Comparison of ENCODE assay signal across 10 cellular contexts in genomic region chr12:41264281-41264680, GRCh38.
DNase-seq lines count a peak whose midpoint lies in the region; ATAC-seq, FAIRE-seq and TF ChIP-seq lines count a peak whose summit lies in the region.
"Had no signal": no experiment of that assay in that cellular context is flagged by ENCODE, and none has a peak within 500 bp of the region (broad histone marks: within the 10 kb centered on the region; RNA-seq: fewer than 3 reads in every experiment).

No MANE protein-coding gene starts in this region.

- ATAC-seq in GM23338, result no peak
- no peak for ATAC-seq in natural killer cell treated with Interleukin-12 subunit alpha and Interleukin-12 subunit beta and Interleukin-15 and Interleukin-18, amount 100 ng/mL, for 72 hours

- H3K4me3 Mint-ChIP-seq in GM23338, result no peak overlapping the region
- H3K4me3 Mint-ChIP-seq in natural killer cell treated with Interleukin-12 subunit alpha and Interleukin-12 subunit beta and Interleukin-15 and Interleukin-18, amount 100 ng/mL, for 72 hours, result no peak overlapping the region
- H3K4me3 Mint-ChIP-seq: central memory CD8-positive, alpha-beta T cell had no signal

- peak; percentile 96 for FAIRE-seq in frontal cortex (lab: Jason Lieb, UNC)

- POLR2A ChIA-PET in AG04450 (lab: Yijun Ruan, JAX) (no interaction called here), OCI-LY7 (lab: Charles Lee) (interaction anchor here (0.6 to 0.9 kb wide), 5 partner anchors 12 to 1030 kb away, joined by 3 to 5 read pairs (median 3); no protein-coding TSS in a partner anchor)

- no peaks in the 10 kb centered on the region for H3K9me3 ChIP-seq in AG04450 (ENCODE audit: control insufficient read depth, insufficient read depth, low read length)
- no peaks in the 10 kb centered on the region for H3K9me3 ChIP-seq in OCI-LY7 (ENCODE audit: low read length)

- H3K4me1 ChIP-seq in GM23338 (ENCODE audit: insufficient read depth) (no peaks in the 10 kb centered on the region), OCI-LY7 (ENCODE audit: insufficient read depth, low read length, poor library complexity, severe bottlenecking) (no peaks in the 10 kb centered on the region)

- H2AFZ ChIP-seq in GM23338 (no peak overlapping the region), OCI-LY7 (ENCODE audit: low read length) (no peak overlapping the region)

- H4K20me1 ChIP-seq in GM23338 (replicated peaks; ENCODE audit: insufficient read depth) (no peaks in the 10 kb centered on the region), OCI-LY7 (ENCODE audit: insufficient read depth, low read length) (no peaks in the 10 kb centered on the region)

- no peak overlapping the region for H3K27ac ChIP-seq in AG04450 (ENCODE audit: low read depth, low read length)
- H3K27ac ChIP-seq in GM23338 (ENCODE audit: low read depth), result no peak overlapping the region
- no peak overlapping the region for H3K27ac ChIP-seq in OCI-LY7 (ENCODE audit: low read depth, low read length, poor library complexity, severe bottlenecking)

- H3K4me3 ChIP-seq in AG04450 (ENCODE audit: low read depth, low read length) (no peak overlapping the region), GM23338 (no peak overlapping the region), OCI-LY7 (ENCODE audit: low read depth, low read length, poor library complexity, severe bottlenecking) (no peak overlapping the region)

- no peaks in the 10 kb centered on the region for H3K36me3 ChIP-seq in GM23338 (ENCODE audit: insufficient read depth)
- no peaks in the 10 kb centered on the region for H3K36me3 ChIP-seq in OCI-LY7 (ENCODE audit: insufficient read depth, low read length)

- intact Hi-C loops in OCI-LY7 (cut with micrococcal nuclease; ENCODE audit: unreplicated experiment), result no loop called here

- no peaks in the 10 kb centered on the region for H3K9me3 Mint-ChIP-seq in GM23338
- no peaks in the 10 kb centered on the region for H3K9me3 Mint-ChIP-seq in natural killer cell treated with Interleukin-12 subunit alpha and Interleukin-12 subunit beta and Interleukin-15 and Interleukin-18, amount 100 ng/mL, for 72 hours
- H3K9me3 Mint-ChIP-seq: central memory CD8-positive, alpha-beta T cell had no signal

- H3K79me2 ChIP-seq in GM23338 (replicated peaks; ENCODE audit: insufficient read depth) (no peaks in the 10 kb centered on the region), OCI-LY7 (ENCODE audit: insufficient read depth, low read depth, low read length) (no peaks in the 10 kb centered on the region)

- H3K4me1 Mint-ChIP-seq in GM23338, result no peaks in the 10 kb centered on the region
- H3K4me1 Mint-ChIP-seq in natural killer cell treated with Interleukin-12 subunit alpha and Interleukin-12 subunit beta and Interleukin-15 and Interleukin-18, amount 100 ng/mL, for 72 hours (ENCODE audit: low read depth in 2 of 2), result no peaks in the 10 kb centered on the region
- H3K4me1 Mint-ChIP-seq: central memory CD8-positive, alpha-beta T cell had no signal

- H3K27me3 Mint-ChIP-seq in GM23338 (ENCODE audit: insufficient read depth, low read depth, poor library complexity), result no peaks in the 10 kb centered on the region
- no peaks in the 10 kb centered on the region for H3K27me3 Mint-ChIP-seq in natural killer cell treated with Interleukin-12 subunit alpha and Interleukin-12 subunit beta and Interleukin-15 and Interleukin-18, amount 100 ng/mL, for 72 hours

- DNase-seq in AG04450 (ENCODE audit: low read depth, low spot score), result no peak
- DNase-seq in GM23338 (ENCODE audit: low spot score), result peak; percentile 36
- DNase-seq in OCI-LY7 (ENCODE audit: low spot score), result peak; percentile 16
- peak in 1 of 2 donors; percentile 14 for DNase-seq in frontal cortex (ENCODE audit: low spot score in 2 of 2)
- DNase-seq in activated CD4-positive, alpha-beta T cell treated with anti-CD3 and anti-CD28 coated beads, Interleukin-2, amount 50 U/mL, for 4 hours, result no peak
- DNase-seq in natural killer cell treated with Interleukin-12 subunit alpha and Interleukin-12 subunit beta and Interleukin-15 and Interleukin-18, amount 100 ng/mL, for 72 hours (ENCODE audit: low spot score), result no peak
- no peak for DNase-seq in COR-L47 (lab: John Stamatoyannopoulos, UW)
- DNase-seq in foreskin melanocyte, result no peak
- DNase-seq: NCI-H2081 treated with DMSO at 0.1 percent for 48 hours had no signal

- H3F3A ChIP-seq in GM23338 (replicated peaks; ENCODE audit: low read depth), result no peaks in the 10 kb centered on the region

- H3K27ac Mint-ChIP-seq in GM23338, result no peak overlapping the region
- no peak overlapping the region for H3K27ac Mint-ChIP-seq in natural killer cell treated with Interleukin-12 subunit alpha and Interleukin-12 subunit beta and Interleukin-15 and Interleukin-18, amount 100 ng/mL, for 72 hours

- H3K9me2 ChIP-seq in GM23338 (ENCODE audit: insufficient read depth) (no peaks in the 10 kb centered on the region), OCI-LY7 (ENCODE audit: insufficient read depth, low read length) (no peaks in the 10 kb centered on the region)

- no TSS peak for BruUV-seq in OCI-LY7 (replicated peaks; lab: Mats Ljungman, UMichigan)

- TF ChIP-seq CTCF in AG04450 (IDR thresholded peaks at IDR 0.05; ENCODE audit: low read depth, low read length) (peak; percentile 41), GM23338 (conservative IDR thresholded peaks at IDR 0.05; ENCODE audit: low read depth in 2 of 2) (peak in 1 of 2 experiments; percentile 58; a peak in 3 of 4 replicates), OCI-LY7 (conservative IDR thresholded peaks at IDR 0.05; ENCODE audit: low read length) (peak; percentile 83)

- CTCF ChIA-PET in AG04450 (lab: Charles Lee), result interaction anchor here (0.6 to 6.2 kb wide), 7 partner anchors 12 to 1108 kb away, joined by 3 to 32 read pairs (median 4); no protein-coding TSS in a partner anchor
- CTCF ChIA-PET in OCI-LY7 (lab: Charles Lee; ENCODE audit: unreplicated experiment), result interaction anchor here (1.3 kb wide), 1 partner anchor 760 kb away, joined by 3 read pairs; no protein-coding TSS in a partner anchor

- H3K27me3 ChIP-seq in AG04450 (ENCODE audit: control insufficient read depth, insufficient read depth, low read length), result no peaks in the 10 kb centered on the region
- H3K27me3 ChIP-seq in GM23338 (ENCODE audit: insufficient read depth), result no peaks in the 10 kb centered on the region

- H3K36me3 Mint-ChIP-seq in GM23338 (ENCODE audit: low read depth), result no peaks in the 10 kb centered on the region
- H3K36me3 Mint-ChIP-seq in natural killer cell treated with Interleukin-12 subunit alpha and Interleukin-12 subunit beta and Interleukin-15 and Interleukin-18, amount 100 ng/mL, for 72 hours, result no peaks in the 10 kb centered on the region

- H3K4me2 ChIP-seq in GM23338, result no peak overlapping the region
- no peak overlapping the region for H3K4me2 ChIP-seq in OCI-LY7 (ENCODE audit: low read length)

TF ChIP-seq in GM23338, 12 proteins besides CTCF, POLR2A, EP300 and RAD21:
- TF ChIP-seq CREB1 (CRISPR knock-in tag; IDR thresholded peaks at IDR 0.05; ENCODE audit: low read depth) (no peak), NANOG (IDR thresholded peaks at IDR 0.05; ENCODE audit: borderline replicate concordance) (no peak), JUNB (IDR thresholded peaks at IDR 0.05; ENCODE audit: unreplicated experiment) (no peak), STAT1 (IDR thresholded peaks at IDR 0.05; ENCODE audit: unreplicated experiment) (no peak), EZH2 (IDR thresholded peaks at IDR 0.05; ENCODE audit: low read depth, unreplicated experiment) (no peak), ZNF331 (CRISPR knock-in tag; IDR thresholded peaks at IDR 0.05; ENCODE audit: low read depth) (no peak), POLR2AphosphoS5 (IDR thresholded peaks at IDR 0.05; ENCODE audit: low read depth) (no peak), ETS1 (IDR thresholded peaks at IDR 0.05) (no peak)

Comparison
In these comparisons a context has a peak if more than half of its experiments do, and no peak if none do; other contexts are left out.
1. DNase-seq: peak in GM23338 (single experiment) and OCI-LY7 (single experiment); none in AG04450 (single experiment), activated CD4-positive, alpha-beta T cell treated with anti-CD3 and anti-CD28 coated beads, Interleukin-2, amount 50 U/mL, for 4 hours (0 of 2), natural killer cell treated with Interleukin-12 subunit alpha and Interleukin-12 subunit beta and Interleukin-15 and Interleukin-18, amount 100 ng/mL, for 72 hours (single experiment), COR-L47 (single experiment) and foreskin melanocyte (single experiment).